2 cellular contexts compared by ENCODE assay signal in genomic region chr18:41621177-41621576, GRCh38.
TF ChIP-seq lines count a peak whose summit lies in the region.

No MANE protein-coding gene starts in this region.

TF ChIP-seq in WTC11, 78 proteins besides CTCF, POLR2A, EP300 and RAD21:
- TF ChIP-seq RORB (CRISPR knock-in tag; IDR thresholded peaks at IDR 0.05) (no peak), ZNF219 (CRISPR knock-in tag; IDR thresholded peaks at IDR 0.05; ENCODE audit: borderline replicate concordance) (no peak), FOXJ3 (CRISPR knock-in tag; IDR thresholded peaks at IDR 0.05; ENCODE audit: borderline replicate concordance) (no peak), ZNF396 (CRISPR knock-in tag; IDR thresholded peaks at IDR 0.05; ENCODE audit: borderline replicate concordance) (no peak), IRF2 (CRISPR knock-in tag; IDR thresholded peaks at IDR 0.05; ENCODE audit: borderline replicate concordance, low read depth) (no peak), ZSCAN18 (CRISPR knock-in tag; IDR thresholded peaks at IDR 0.05) (no peak), EMX1 (CRISPR knock-in tag; IDR thresholded peaks at IDR 0.05) (no peak), JUN (CRISPR knock-in tag; IDR thresholded peaks at IDR 0.05) (no peak), FOXP1 (CRISPR knock-in tag; IDR thresholded peaks at IDR 0.05; ENCODE audit: borderline replicate concordance) (no peak), MXD4 (CRISPR knock-in tag; IDR thresholded peaks at IDR 0.05; ENCODE audit: borderline replicate concordance) (no peak), SMAD4 (CRISPR knock-in tag; IDR thresholded peaks at IDR 0.05) (no peak), ETV6 (CRISPR knock-in tag; IDR thresholded peaks at IDR 0.05) (no peak)
- TF ChIP-seq, protein P1, sequence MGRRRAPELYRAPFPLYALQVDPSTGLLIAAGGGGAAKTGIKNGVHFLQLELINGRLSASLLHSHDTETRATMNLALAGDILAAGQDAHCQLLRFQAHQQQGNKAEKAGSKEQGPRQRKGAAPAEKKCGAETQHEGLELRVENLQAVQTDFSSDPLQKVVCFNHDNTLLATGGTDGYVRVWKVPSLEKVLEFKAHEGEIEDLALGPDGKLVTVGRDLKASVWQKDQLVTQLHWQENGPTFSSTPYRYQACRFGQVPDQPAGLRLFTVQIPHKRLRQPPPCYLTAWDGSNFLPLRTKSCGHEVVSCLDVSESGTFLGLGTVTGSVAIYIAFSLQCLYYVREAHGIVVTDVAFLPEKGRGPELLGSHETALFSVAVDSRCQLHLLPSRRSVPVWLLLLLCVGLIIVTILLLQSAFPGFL (CRISPR knock-in tag; IDR thresholded peaks at IDR 0.05; ENCODE audit: borderline replicate concordance), result no peak
- TF ChIP-seq, protein P2, sequence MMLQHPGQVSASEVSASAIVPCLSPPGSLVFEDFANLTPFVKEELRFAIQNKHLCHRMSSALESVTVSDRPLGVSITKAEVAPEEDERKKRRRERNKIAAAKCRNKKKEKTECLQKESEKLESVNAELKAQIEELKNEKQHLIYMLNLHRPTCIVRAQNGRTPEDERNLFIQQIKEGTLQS (CRISPR knock-in tag; conservative IDR thresholded peaks at IDR 0.05), result no peak
- TF ChIP-seq, protein P3, sequence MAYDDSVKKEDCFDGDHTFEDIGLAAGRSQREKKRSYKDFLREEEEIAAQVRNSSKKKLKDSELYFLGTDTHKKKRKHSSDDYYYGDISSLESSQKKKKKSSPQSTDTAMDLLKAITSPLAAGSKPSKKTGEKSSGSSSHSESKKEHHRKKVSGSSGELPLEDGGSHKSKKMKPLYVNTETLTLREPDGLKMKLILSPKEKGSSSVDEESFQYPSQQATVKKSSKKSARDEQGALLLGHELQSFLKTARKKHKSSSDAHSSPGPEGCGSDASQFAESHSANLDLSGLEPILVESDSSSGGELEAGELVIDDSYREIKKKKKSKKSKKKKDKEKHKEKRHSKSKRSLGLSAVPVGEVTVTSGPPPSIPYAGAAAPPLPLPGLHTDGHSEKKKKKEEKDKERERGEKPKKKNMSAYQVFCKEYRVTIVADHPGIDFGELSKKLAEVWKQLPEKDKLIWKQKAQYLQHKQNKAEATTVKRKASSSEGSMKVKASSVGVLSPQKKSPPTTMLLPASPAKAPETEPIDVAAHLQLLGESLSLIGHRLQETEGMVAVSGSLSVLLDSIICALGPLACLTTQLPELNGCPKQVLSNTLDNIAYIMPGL (CRISPR knock-in tag; IDR thresholded peaks at IDR 0.05), result no peak

TF ChIP-seq in H1, 55 proteins besides CTCF, POLR2A, EP300 and RAD21:
- TF ChIP-seq ZNF274 (IDR thresholded peaks at IDR 0.05; ENCODE audit: borderline replicate concordance, extremely low read depth, low read length) (no peak), TAF1 (IDR thresholded peaks at IDR 0.05; ENCODE audit: low read depth, low read length) (no peak), SP4 (IDR thresholded peaks at IDR 0.05; ENCODE audit: low read length) (no peak), CBX8 (IDR thresholded peaks at IDR 0.05; ENCODE audit: borderline replicate concordance, low read depth, low read length) (no peak), SUZ12 (IDR thresholded peaks at IDR 0.05; ENCODE audit: low read length) (no peak)
